In genomic region chr18:78378983-78379382, GRCh38 we compare ENCODE assay signal across 25 cellular contexts.
"Had no signal": no experiment of that assay in that cellular context is flagged by ENCODE, and none has a peak within 500 bp of the region (broad histone marks: within the 10 kb centered on the region; RNA-seq: fewer than 3 reads in every experiment).

No MANE protein-coding gene starts in this region.

- H3K4me1 ChIP-seq: left lung, lower lobe of right lung, suprapubic skin, tibial artery, upper lobe of right lung had no signal

- H3K9me3 ChIP-seq: lower lobe of right lung, ovary, suprapubic skin, thoracic aorta, tibial artery, upper lobe of right lung had no signal

- H3K27me3 Mint-ChIP-seq: stimulated activated naive CD8-positive, alpha-beta T cell treated with anti-CD3 and anti-CD28 coated beads, Interleukin-15, Interleukin-2, amounts not matched to agents 100 ng/mL and 50 ng/mL, for 24 hours had no signal

- ATAC-seq: left colon; left lung; lower lobe of right lung; naive thymus-derived CD8-positive, alpha-beta T cell; right cardiac atrium; sciatic nerve; stimulated activated effector memory CD8-positive, alpha-beta T cell treated with anti-CD3 and anti-CD28 coated beads, Interleukin-12 subunit alpha, Interleukin-12 subunit beta, amount 100 ng/mL, for 72 hours; upper lobe of right lung had no signal

- H3K4me3 Mint-ChIP-seq: immature natural killer cell; naive thymus-derived CD8-positive, alpha-beta T cell; nephron; stimulated activated effector memory CD8-positive, alpha-beta T cell treated with anti-CD3 and anti-CD28 coated beads, Interleukin-12 subunit alpha, Interleukin-12 subunit beta, amount 100 ng/mL, for 72 hours; stimulated activated naive CD8-positive, alpha-beta T cell treated with anti-CD3 and anti-CD28 coated beads, Interleukin-15, Interleukin-2, amounts not matched to agents 100 ng/mL and 50 ng/mL, for 24 hours had no signal

- H3K36me3 Mint-ChIP-seq: immature natural killer cell; naive thymus-derived CD8-positive, alpha-beta T cell; stimulated activated effector memory CD8-positive, alpha-beta T cell treated with anti-CD3 and anti-CD28 coated beads, Interleukin-12 subunit alpha, Interleukin-12 subunit beta, amount 100 ng/mL, for 72 hours had no signal

- H3K36me3 ChIP-seq: left lung, lower lobe of right lung, ovary, suprapubic skin, thoracic aorta, tibial artery, upper lobe of right lung had no signal

- DNase-seq: immature natural killer cell; kidney; left colon; left lung; lower lobe of right lung; mammary epithelial cell; mesenchymal stem cell; naive thymus-derived CD8-positive, alpha-beta T cell; ovary; retina; right cardiac atrium; stimulated activated CD4-positive, alpha-beta T cell treated with anti-CD3 and anti-CD28 coated beads, Interleukin-12 subunit alpha, Interleukin-12 subunit beta, amount 100 ng/mL, for 4 hours; stimulated activated CD4-positive, alpha-beta T cell treated with anti-CD3 and anti-CD28 coated beads, Interleukin-4, amount 100 ng/mL, for 24 hours; stimulated activated naive CD4-positive, alpha-beta T cell; tibial artery; trophoblast cell; upper lobe of right lung had no signal

- H3K4me3 ChIP-seq: left lung, lower lobe of right lung, ovary, skin epidermis, suprapubic skin, thoracic aorta, tibial artery, upper lobe of right lung had no signal

- H3K4me1 Mint-ChIP-seq: immature natural killer cell; nephron; stimulated activated effector memory CD8-positive, alpha-beta T cell treated with anti-CD3 and anti-CD28 coated beads, Interleukin-12 subunit alpha, Interleukin-12 subunit beta, amount 100 ng/mL, for 72 hours had no signal

- H3K27ac ChIP-seq: left lung, lower lobe of right lung, ovary, skin epidermis, suprapubic skin, thoracic aorta, tibial artery, upper lobe of right lung had no signal

- H3K27me3 ChIP-seq: left lung, ovary, suprapubic skin, tibial artery, upper lobe of right lung had no signal

- H3K27ac Mint-ChIP-seq: immature natural killer cell; naive thymus-derived CD8-positive, alpha-beta T cell; nephron; progenitor cell of endocrine pancreas; stimulated activated effector memory CD8-positive, alpha-beta T cell treated with anti-CD3 and anti-CD28 coated beads, Interleukin-12 subunit alpha, Interleukin-12 subunit beta, amount 100 ng/mL, for 72 hours; stimulated activated naive CD8-positive, alpha-beta T cell treated with anti-CD3 and anti-CD28 coated beads, Interleukin-15, Interleukin-2, amounts not matched to agents 100 ng/mL and 50 ng/mL, for 24 hours had no signal
